ENCODE assay signal across 2 cellular contexts in genomic region chr10:121593676-121594075, GRCh38.
TF ChIP-seq lines count a peak whose summit lies in the region.

No MANE protein-coding gene starts in this region.

TF ChIP-seq in GM23338, 12 proteins besides CTCF, POLR2A, EP300 and RAD21:
- TF ChIP-seq ETS1 (IDR thresholded peaks at IDR 0.05) = no peak
- TF ChIP-seq REST (IDR thresholded peaks at IDR 0.05; ENCODE audit: unreplicated experiment) = no peak
- no peak for TF ChIP-seq POLR2AphosphoS5 (IDR thresholded peaks at IDR 0.05; ENCODE audit: low read depth)
- no peak for TF ChIP-seq NANOG (IDR thresholded peaks at IDR 0.05; ENCODE audit: borderline replicate concordance)
- no peak for TF ChIP-seq EZH2 (IDR thresholded peaks at IDR 0.05; ENCODE audit: low read depth, unreplicated experiment)
- TF ChIP-seq JUNB (IDR thresholded peaks at IDR 0.05; ENCODE audit: unreplicated experiment) = no peak
- no peak for TF ChIP-seq EZH2phosphoT487 (IDR thresholded peaks at IDR 0.05; ENCODE audit: unreplicated experiment)
- TF ChIP-seq ZNF331 (CRISPR knock-in tag; IDR thresholded peaks at IDR 0.05; ENCODE audit: low read depth) = no peak
- no peak for TF ChIP-seq STAT1 (IDR thresholded peaks at IDR 0.05; ENCODE audit: unreplicated experiment)
- no peak for TF ChIP-seq ZNF462 (CRISPR knock-in tag; IDR thresholded peaks at IDR 0.05)
- TF ChIP-seq CREB1 (CRISPR knock-in tag; IDR thresholded peaks at IDR 0.05; ENCODE audit: low read depth) = no peak

TF ChIP-seq in K562, 482 proteins besides CTCF, POLR2A, EP300 and RAD21:
- no peak for TF ChIP-seq CC2D1A (IDR thresholded peaks at IDR 0.05)
- no peak for TF ChIP-seq KAT7 (CRISPR knock-in tag; IDR thresholded peaks at IDR 0.05; ENCODE audit: borderline replicate concordance)
- peak; percentile 45 for TF ChIP-seq RFX1 (IDR thresholded peaks at IDR 0.05)
